In genomic region chr1:36667836-36668235, GRCh38 we compare ENCODE assay signal across 17 cellular contexts.
DNase-seq lines count a peak whose midpoint lies in the region; ATAC-seq and TF ChIP-seq lines count a peak whose summit lies in the region.
"Had no signal": no experiment of that assay in that cellular context is flagged by ENCODE, and none has a peak within 500 bp of the region (broad histone marks: within the 10 kb centered on the region; RNA-seq: fewer than 3 reads in every experiment).

No MANE protein-coding gene starts in this region.

- TF ChIP-seq CTCF in WERI-Rb-1 (IDR thresholded peaks at IDR 0.05; ENCODE audit: low read depth, low read length) = no peak
- TF ChIP-seq CTCF in neural progenitor cell (IDR thresholded peaks at IDR 0.05) = no peak

- DNase-seq in WERI-Rb-1 = no peak
- DNase-seq in neural progenitor cell (ENCODE audit: low spot score) = no peak
- DNase-seq in NCI-H446 treated with DMSO at 0.1 percent for 48 hours (lab: John Stamatoyannopoulos, UW) = no peak
- DNase-seq in activated CD4-positive, alpha-beta T cell treated with anti-CD3 and anti-CD28 coated beads, Interleukin-2, amount 50 U/mL, for 4 hours = no peak
- DNase-seq: CD4-positive, alpha-beta T cell; CD8-positive, alpha-beta memory T cell; DMS 273 treated with DMSO at 0.1 percent for 48 hours; DMS79; EL; GDM1; H9 had no signal

- H3K9me3 Mint-ChIP-seq in neural progenitor cell = no peaks in the 10 kb centered on the region
- H3K9me3 Mint-ChIP-seq: CD14-positive monocyte; CD4-positive, alpha-beta T cell; CD8-positive, alpha-beta memory T cell; GM23338; H9 had no signal

- no peaks in the 10 kb centered on the region for H3K36me3 ChIP-seq in BLaER1 treated with 17β-estradiol and CSF1 and Interleukin-3, amounts not matched to agents 10 nM and 100 nM
- no peaks in the 10 kb centered on the region for H3K36me3 ChIP-seq in WERI-Rb-1
- no peaks in the 10 kb centered on the region for H3K36me3 ChIP-seq in neural progenitor cell

- H3K9ac ChIP-seq in BLaER1 treated with 17β-estradiol and CSF1 and Interleukin-3, amounts not matched to agents 10 nM and 100 nM = no peak overlapping the region
- H3K9ac ChIP-seq in neural progenitor cell = no peak overlapping the region

- no peaks in the 10 kb centered on the region for H3K36me3 Mint-ChIP-seq in neural progenitor cell
- H3K36me3 Mint-ChIP-seq: CD14-positive monocyte; CD8-positive, alpha-beta memory T cell had no signal

- H3K4me3 ChIP-seq in BLaER1 treated with 17β-estradiol and CSF1 and Interleukin-3, amounts not matched to agents 10 nM and 100 nM = no peak overlapping the region
- no peak overlapping the region for H3K4me3 ChIP-seq in WERI-Rb-1 (ENCODE audit: low read depth, low read length)
- no peak overlapping the region for H3K4me3 ChIP-seq in neural progenitor cell
- H3K4me3 ChIP-seq: GM12878, GM23338 had no signal

- H3K4me1 Mint-ChIP-seq in neural progenitor cell = peaks cover 28% of the 10 kb centered on the region
- H3K4me1 Mint-ChIP-seq: CD14-positive monocyte, GM23338 had no signal

- no peak overlapping the region for H3K4me3 Mint-ChIP-seq in neural progenitor cell
- H3K4me3 Mint-ChIP-seq: CD14-positive monocyte; CD4-positive, alpha-beta T cell; CD8-positive, alpha-beta memory T cell; GM23338; H9 had no signal

- no peak overlapping the region for H3K27ac ChIP-seq in BLaER1 treated with 17β-estradiol and CSF1 and Interleukin-3, amounts not matched to agents 10 nM and 100 nM
- peak overlapping the region; percentile 45 for H3K27ac ChIP-seq in WERI-Rb-1
- peak overlapping the region; percentile 78 for H3K27ac ChIP-seq in neural progenitor cell

- no peak overlapping the region for H3K27ac Mint-ChIP-seq in neural progenitor cell
- H3K27ac Mint-ChIP-seq: CD4-positive, alpha-beta T cell; CD8-positive, alpha-beta memory T cell; GM23338; H9 had no signal

- peaks cover 11% of the 10 kb centered on the region for H3K27me3 Mint-ChIP-seq in neural progenitor cell (ENCODE audit: insufficient read depth, low read depth)

- no peaks in the 10 kb centered on the region for H3K79me2 ChIP-seq in neural progenitor cell (ENCODE audit: low read depth)

- no peak overlapping the region for H2AFZ ChIP-seq in neural progenitor cell (replicated peaks)
- H2AFZ ChIP-seq: GM23338 had no signal

- peaks cover 5 to 21% (median 16%) of the 10 kb centered on the region in 10 experiments; a peak in 15 of 20 replicates for H3K4me1 ChIP-seq in BLaER1 treated with 17β-estradiol and CSF1 and Interleukin-3, amounts not matched to agents 10 nM and 100 nM
- peaks cover 58% of the 10 kb centered on the region for H3K4me1 ChIP-seq in neural progenitor cell

- ATAC-seq in HG03097 (IDR thresholded peaks at IDR 0.05; ENCODE audit: low FRiP score, unreplicated experiment) = no peak
- ATAC-seq: GM12878, GM23338, HCT116 had no signal

- no peaks in the 10 kb centered on the region for H3K27me3 ChIP-seq in BLaER1 treated with 17β-estradiol and CSF1 and Interleukin-3, amounts not matched to agents 10 nM and 100 nM
- H3K27me3 ChIP-seq in WERI-Rb-1 (ENCODE audit: insufficient read depth, low read depth, severe bottlenecking) (no peaks in the 10 kb centered on the region), neural progenitor cell (no peaks in the 10 kb centered on the region)

- H4K20me1 ChIP-seq in BLaER1 treated with 17β-estradiol and CSF1 and Interleukin-3, amounts not matched to agents 10 nM and 100 nM = no peaks in the 10 kb centered on the region
- H4K20me1 ChIP-seq in neural progenitor cell (ENCODE audit: low read depth) = no peaks in the 10 kb centered on the region

- peak overlapping the region in 6 of 11 experiments; percentile 20 to 55 (median 36); a peak in 9 of 22 replicates for H3K4me2 ChIP-seq in BLaER1 treated with 17β-estradiol and CSF1 and Interleukin-3, amounts not matched to agents 10 nM and 100 nM
- peak overlapping the region; percentile 47 for H3K4me2 ChIP-seq in neural progenitor cell
- H3K4me2 ChIP-seq: GM23338 had no signal

- peaks cover 43% of the 10 kb centered on the region for H3F3A ChIP-seq in neural progenitor cell (ENCODE audit: low read depth)

- peaks cover 0 to 5% (median 0%) of the 10 kb centered on the region in 11 experiments; a peak in 1 of 22 replicates for H3K9me3 ChIP-seq in BLaER1 treated with 17β-estradiol and CSF1 and Interleukin-3, amounts not matched to agents 10 nM and 100 nM (replicated peaks in 1 of 11)
- H3K9me3 ChIP-seq in WERI-Rb-1 (ENCODE audit: severe bottlenecking) = no peaks in the 10 kb centered on the region
- H3K9me3 ChIP-seq in neural progenitor cell (ENCODE audit: low read depth) = no peaks in the 10 kb centered on the region

Comparison
In these comparisons a context has a peak if more than half of its experiments do, and no peak if none do; other contexts are left out.
1. H3K27ac ChIP-seq: peak in WERI-Rb-1 (single experiment) and neural progenitor cell (single experiment); none in BLaER1 treated with 17β-estradiol and CSF1 and Interleukin-3, amounts not matched to agents 10 nM and 100 nM (0 of 11).